Comparison of ENCODE assay signal across 15 cellular contexts in the genomic region with DNA sequence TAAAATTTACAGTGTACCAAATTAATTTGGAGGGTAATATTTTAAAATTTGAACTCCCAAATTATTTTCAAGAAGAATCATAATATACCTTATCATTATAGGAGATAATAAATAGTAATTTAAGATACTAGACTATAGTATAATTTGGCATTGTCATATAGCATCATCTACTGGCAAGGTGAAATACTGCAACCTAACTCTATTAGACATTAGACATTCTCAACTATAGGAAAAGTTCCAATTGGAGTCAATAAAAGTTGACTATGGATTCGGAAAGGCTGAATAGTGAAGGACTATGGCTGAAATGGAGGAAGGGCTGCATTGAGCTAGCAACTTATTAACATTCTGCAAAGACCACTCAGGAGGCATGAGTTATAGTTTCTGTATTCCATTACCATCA.
A peak's percentile ranks its signal among the peaks of the same experiment; 100 is the strongest.
DNase-seq lines count a peak whose midpoint lies in the region; ATAC-seq and TF ChIP-seq lines count a peak whose summit lies in the region.
"Had no signal": no experiment of that assay in that cellular context is flagged by ENCODE, and none has a peak within 500 bp of the region (broad histone marks: within the 10 kb centered on the region; RNA-seq: fewer than 3 reads in every experiment).

No MANE protein-coding gene starts in this region.

- intact Hi-C loops in Panc1 (cut with micrococcal nuclease; ENCODE audit: unreplicated experiment): no loop called here

- H3K4me3 ChIP-seq in Panc1 (ENCODE audit: low read depth in 2 of 2, low read length in 2 of 2): no peak overlapping the region
- no peak overlapping the region for H3K4me3 ChIP-seq in fibroblast of mammary gland (ENCODE audit: control insufficient read depth, low read depth, low read length)
- H3K4me3 ChIP-seq: pancreas, SK-N-MC, vagina had no signal

- DNase-seq in GM13977 (ENCODE audit: low spot score) (no peak), Panc1 (ENCODE audit: low read depth, low spot score) (no peak), fibroblast of mammary gland (ENCODE audit: low read depth) (no peak), globus pallidus (ENCODE audit: low spot score) (no peak), NOMO-1 treated with dmso at 0.1 percent for 144 hours (lab: John Stamatoyannopoulos, UW; ENCODE audit: unreplicated experiment) (no peak), NCI-H2107 (lab: John Stamatoyannopoulos, UW) (no peak)
- DNase-seq: activated CD4-positive, alpha-beta T cell treated with anti-CD3 and anti-CD28 coated beads for 48 hours; mesendoderm; NCI-H1694; NCI-H69 had no signal

- no peaks in the 10 kb centered on the region for H3K27me3 ChIP-seq in Panc1 (ENCODE audit: control insufficient read depth, insufficient read depth, low read length)
- H3K27me3 ChIP-seq: pancreas, vagina had no signal

- H3K4me1 ChIP-seq in Panc1 (ENCODE audit: control insufficient read depth, insufficient read depth, low read length): no peaks in the 10 kb centered on the region
- H3K4me1 ChIP-seq: pancreas, vagina had no signal

- in situ Hi-C loops in GM13977 (cut with MboI; ENCODE audit: low pct_unique_long_range_greater_than_20kb, low sequenced_read_pairs, unreplicated experiment): no loop called here
- in situ Hi-C loops in Panc1 (cut with HindIII; ENCODE audit: low pct_unique_long_range_greater_than_20kb, low sequenced_read_pairs): no loop called here

- no peaks in the 10 kb centered on the region for H3K36me3 ChIP-seq in Panc1 (ENCODE audit: control insufficient read depth, insufficient read depth, low read length)

- CTCF ChIA-PET in Panc1 (lab: Charles Lee): no interaction called here

- POLR2A ChIA-PET in Panc1 (lab: Charles Lee): no interaction called here

- no peaks in the 10 kb centered on the region for H3K9me3 ChIP-seq in Panc1 (ENCODE audit: control insufficient read depth, insufficient read depth, low read depth, low read length)
- H3K9me3 ChIP-seq: pancreas, vagina had no signal

- ATAC-seq in Panc1 (no peak), HG03457 (IDR thresholded peaks at IDR 0.05; ENCODE audit: unreplicated experiment) (no peak)
- ATAC-seq: pancreas had no signal

- TF ChIP-seq CTCF in 22Rv1 (IDR thresholded peaks at IDR 0.05) (peak; percentile 56), GM13977 (IDR thresholded peaks at IDR 0.05; ENCODE audit: extremely low read depth, insufficient read depth, missing control alignments) (peak; percentile 14), Panc1 (IDR thresholded peaks at IDR 0.05) (peak; percentile 55; the same call in 1 of the 2 replicates), fibroblast of mammary gland (conservative IDR thresholded peaks at IDR 0.05; ENCODE audit: control insufficient read depth, insufficient read depth, low read depth, low read length) (peak; percentile 48)

- BruUV-seq in Panc1 (replicated peaks; lab: Mats Ljungman, UMichigan): no TSS peak

- H3K27ac ChIP-seq in 22Rv1: no peak overlapping the region
- no peak overlapping the region for H3K27ac ChIP-seq in Panc1 (ENCODE audit: low read length)
- H3K27ac ChIP-seq: pancreas, SK-N-MC, vagina had no signal
